In genomic region chr10:13309792-13310191, GRCh38 we compare ENCODE assay signal across 7 cellular contexts.
"Had no signal": no experiment of that assay in that cellular context is flagged by ENCODE, and none has a peak within 500 bp of the region (broad histone marks: within the 10 kb centered on the region; RNA-seq: fewer than 3 reads in every experiment).

No MANE protein-coding gene starts in this region.

- H3K9me3 Mint-ChIP-seq: IgD-negative memory B cell had no signal

- H3K4me3 Mint-ChIP-seq: IgD-negative memory B cell had no signal

- H3K27ac ChIP-seq: HL-60, KMS-11 had no signal

- H3K9ac ChIP-seq: KMS-11 had no signal

- H3K4me2 ChIP-seq: KMS-11 had no signal

- DNase-seq: IMR-90, KBM-7, KG1 had no signal

- FAIRE-seq: HTR-8/SVneo had no signal

- H3K27ac Mint-ChIP-seq: IgD-negative memory B cell had no signal

- H3K36me3 Mint-ChIP-seq: IgD-negative memory B cell had no signal

- H3K4me1 Mint-ChIP-seq: IgD-negative memory B cell had no signal
